In genomic region chr11:126100681-126101080, GRCh38 we compare ENCODE assay signal across 28 cellular contexts. TPM values are rescaled to one million over a fixed set of nuclear protein-coding genes. Genes with fewer than 3 reads are reported as not detected.
"Had no signal": no experiment of that assay in that cellular context is flagged by ENCODE, and none has a peak within 500 bp of the region (broad histone marks: within the 10 kb centered on the region; RNA-seq: fewer than 3 reads in every experiment).

No MANE protein-coding gene starts in this region.

- H2AFZ ChIP-seq: hepatocyte had no signal

- H3K9me3 Mint-ChIP-seq: activated CD4-positive, alpha-beta T cell treated with anti-CD3 and anti-CD28 coated beads, Interleukin-2, amount 10 ng/mL, durations not matched to agents 24 days and 14 days; activated CD8-positive, alpha-beta T cell treated with anti-CD3 and anti-CD28 coated beads for 36 hours; activated naive CD4-positive, alpha-beta T cell treated with anti-CD3 and anti-CD28 coated beads, Interleukin-2, amount 10 ng/mL, durations not matched to agents 7 days and 5 days; dendritic cell treated with granulocyte-macrophage colony-stimulating factor and Interleukin-4, amounts not matched to agents 40 ng/mL and 50 ng/mL, for 4 days; immature natural killer cell; natural killer cell; T-helper 1 cell treated with Interleukin-12 subunit alpha and Interleukin-12 subunit beta and Interleukin-4 antibody, amounts not matched to agents 30 μg/mL and 1 μg/mL, for 36 hours had no signal

- H3K36me3 ChIP-seq: cardiac muscle cell, left lung, upper lobe of left lung had no signal

- DNase-seq: activated CD4-positive, alpha-beta T cell treated with anti-CD3 and anti-CD28 coated beads, Interleukin-2, amount 10 ng/mL, durations not matched to agents 24 days and 14 days; activated CD8-positive, alpha-beta memory T cell treated with anti-CD3 and anti-CD28 coated beads, Interleukin-2, amount 10 ng/mL, durations not matched to agents 7 days and 5 days; activated CD8-positive, alpha-beta T cell treated with anti-CD3 and anti-CD28 coated beads for 36 hours; activated effector memory CD4-positive, alpha-beta T cell treated with anti-CD3 and anti-CD28 coated beads, Interleukin-2, amount 50 U/mL, for 16 hours; activated naive CD4-positive, alpha-beta T cell treated with anti-CD3 and anti-CD28 coated beads, Interleukin-2, amount 10 ng/mL, durations not matched to agents 7 days and 5 days; activated T-cell treated with anti-CD3 and anti-CD28 coated beads for 4 hours; amygdala; effector memory CD4-positive, alpha-beta T cell; foreskin melanocyte; glutamatergic neuron; immature natural killer cell; left lung; midbrain; natural killer cell; occipital lobe; small intestine; stimulated activated CD4-positive, alpha-beta T cell treated with anti-CD3 and anti-CD28 coated beads, Interleukin-2, amount 100 ng/mL, for 48 hours; stimulated activated CD8-positive, alpha-beta memory T cell treated with anti-CD3 and anti-CD28 coated beads, Interleukin-4, amount 100 ng/mL, for 48 hours; stimulated activated naive CD4-positive, alpha-beta T cell; testis; upper lobe of left lung had no signal

- H3K4me3 ChIP-seq: cardiac muscle cell, hepatocyte, left lung, lung, testis had no signal

- ATAC-seq: activated CD4-positive, CD25-positive, alpha-beta regulatory T cell treated with anti-CD3 and anti-CD28 coated beads, Interleukin-2, amount 50 U/mL, for 24 hours; activated CD8-positive, alpha-beta memory T cell treated with anti-CD3 and anti-CD28 coated beads, Interleukin-2, amount 10 ng/mL, durations not matched to agents 7 days and 5 days; activated CD8-positive, alpha-beta T cell treated with anti-CD3 and anti-CD28 coated beads for 36 hours; esophagus mucosa; left lung; natural killer cell had no signal

- H3K27ac ChIP-seq: cardiac muscle cell, hepatocyte, left lung, testis had no signal

- H3K4me3 Mint-ChIP-seq: activated CD4-positive, alpha-beta T cell treated with anti-CD3 and anti-CD28 coated beads, Interleukin-2, amount 10 ng/mL, durations not matched to agents 24 days and 14 days; activated CD8-positive, alpha-beta memory T cell treated with anti-CD3 and anti-CD28 coated beads, Interleukin-2, amount 10 ng/mL, durations not matched to agents 7 days and 5 days; activated CD8-positive, alpha-beta T cell treated with anti-CD3 and anti-CD28 coated beads for 36 hours; activated naive CD4-positive, alpha-beta T cell treated with anti-CD3 and anti-CD28 coated beads, Interleukin-2, amount 10 ng/mL, durations not matched to agents 7 days and 5 days; dendritic cell treated with granulocyte-macrophage colony-stimulating factor and Interleukin-4, amounts not matched to agents 40 ng/mL and 50 ng/mL, for 4 days; immature natural killer cell; natural killer cell; T-helper 1 cell treated with Interleukin-12 subunit alpha and Interleukin-12 subunit beta and Interleukin-4 antibody, amounts not matched to agents 30 μg/mL and 1 μg/mL, for 36 hours had no signal

- H3K27me3 ChIP-seq: cardiac muscle cell, hepatocyte, left lung, testis, upper lobe of left lung had no signal

- H3K4me1 Mint-ChIP-seq: activated CD4-positive, alpha-beta T cell treated with anti-CD3 and anti-CD28 coated beads, Interleukin-2, amount 10 ng/mL, durations not matched to agents 24 days and 14 days; activated CD8-positive, alpha-beta memory T cell treated with anti-CD3 and anti-CD28 coated beads, Interleukin-2, amount 10 ng/mL, durations not matched to agents 7 days and 5 days; activated naive CD4-positive, alpha-beta T cell treated with anti-CD3 and anti-CD28 coated beads, Interleukin-2, amount 10 ng/mL, durations not matched to agents 7 days and 5 days; immature natural killer cell; natural killer cell had no signal

- H3K9me3 ChIP-seq: left lung, testis, upper lobe of left lung had no signal

- H3K36me3 Mint-ChIP-seq: activated CD8-positive, alpha-beta memory T cell treated with anti-CD3 and anti-CD28 coated beads, Interleukin-2, amount 10 ng/mL, durations not matched to agents 7 days and 5 days; activated naive CD4-positive, alpha-beta T cell treated with anti-CD3 and anti-CD28 coated beads, Interleukin-2, amount 10 ng/mL, durations not matched to agents 7 days and 5 days; immature natural killer cell; natural killer cell had no signal

- H3K27me3 Mint-ChIP-seq: activated CD4-positive, alpha-beta T cell treated with anti-CD3 and anti-CD28 coated beads, Interleukin-2, amount 10 ng/mL, durations not matched to agents 24 days and 14 days; activated CD8-positive, alpha-beta T cell treated with anti-CD3 and anti-CD28 coated beads for 36 hours; dendritic cell treated with granulocyte-macrophage colony-stimulating factor and Interleukin-4, amounts not matched to agents 40 ng/mL and 50 ng/mL, for 4 days had no signal

- H3K27ac Mint-ChIP-seq: activated CD4-positive, alpha-beta T cell treated with anti-CD3 and anti-CD28 coated beads, Interleukin-2, amount 10 ng/mL, durations not matched to agents 24 days and 14 days; activated CD8-positive, alpha-beta memory T cell treated with anti-CD3 and anti-CD28 coated beads, Interleukin-2, amount 10 ng/mL, durations not matched to agents 7 days and 5 days; activated CD8-positive, alpha-beta T cell treated with anti-CD3 and anti-CD28 coated beads for 36 hours; activated naive CD4-positive, alpha-beta T cell treated with anti-CD3 and anti-CD28 coated beads, Interleukin-2, amount 10 ng/mL, durations not matched to agents 7 days and 5 days; dendritic cell treated with granulocyte-macrophage colony-stimulating factor and Interleukin-4, amounts not matched to agents 40 ng/mL and 50 ng/mL, for 4 days; immature natural killer cell; natural killer cell; T-helper 1 cell treated with Interleukin-12 subunit alpha and Interleukin-12 subunit beta and Interleukin-4 antibody, amounts not matched to agents 30 μg/mL and 1 μg/mL, for 36 hours had no signal

- H3K4me2 ChIP-seq: hepatocyte had no signal

- H3K79me2 ChIP-seq: hepatocyte had no signal

RNA-seq across cellular contexts. Expression of gene CDON, which starts 38.0 kb away (rescaled TPM):
- polyA plus RNA-seq: immature natural killer cell had no signal
